ENCODE assay signal across 20 cellular contexts in the genomic region with DNA sequence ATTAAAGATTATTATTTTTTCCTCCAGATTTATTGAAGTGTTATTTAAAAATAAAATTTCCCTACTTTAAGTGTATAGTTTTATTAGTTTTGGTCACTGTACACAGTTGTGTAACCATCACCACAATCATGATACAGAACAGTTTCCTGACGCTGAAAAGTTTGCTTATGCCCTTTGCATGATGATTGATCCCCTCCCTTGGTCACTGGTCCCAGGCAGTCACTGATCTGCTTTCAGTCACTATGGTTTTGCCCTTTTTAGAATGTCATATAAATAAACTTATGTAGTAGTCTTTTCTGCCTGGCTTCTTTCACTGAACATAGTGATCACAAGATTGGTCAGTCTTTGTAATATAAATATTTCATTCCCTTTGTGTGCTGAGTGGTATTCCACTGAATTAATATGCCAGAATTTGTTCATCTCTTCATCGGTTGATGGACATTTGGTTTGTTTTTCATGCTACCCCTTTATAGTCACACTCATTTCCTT.
DNase-seq lines count a peak whose midpoint lies in the region; ATAC-seq and TF ChIP-seq lines count a peak whose summit lies in the region.
"Had no signal": no experiment of that assay in that cellular context is flagged by ENCODE, and none has a peak within 500 bp of the region (broad histone marks: within the 10 kb centered on the region; RNA-seq: fewer than 3 reads in every experiment).

No MANE protein-coding gene starts in this region.

- H3K9me3 Mint-ChIP-seq in chondrocyte (ENCODE audit: low read depth) (no peaks in the 10 kb centered on the region), nephron (no peaks in the 10 kb centered on the region)
- no peaks in the 10 kb centered on the region for H3K9me3 Mint-ChIP-seq in CD8-positive, alpha-beta memory T cell
- H3K9me3 Mint-ChIP-seq: activated CD4-positive, alpha-beta memory T cell treated with anti-CD3 and anti-CD28 coated beads for 36 hours; immature natural killer cell had no signal

- peak overlapping the region; percentile 83; the same call in 1 of the 2 replicates for H3K23ac ChIP-seq in IMR-90 (ENCODE audit: low read depth, low read length)

- H3K9me1 ChIP-seq in IMR-90 (ENCODE audit: insufficient read depth, low read length): no peaks in the 10 kb centered on the region; the same call in 1 of the 2 replicates

- peak overlapping the region; percentile 93 for H2BK120ac ChIP-seq in IMR-90 (ENCODE audit: low read depth, low read length)

- peak overlapping the region; percentile 92 for H2BK20ac ChIP-seq in IMR-90 (ENCODE audit: low read depth, low read length)

- intact Hi-C loops in IMR-90 (cut with micrococcal nuclease): no loop called here

- peaks cover 0 to 13% of the 10 kb centered on the region in 2 experiments; a peak in 2 of 4 replicates for H3K79me1 ChIP-seq in IMR-90 (ENCODE audit: low read depth in 1 of 2, low read length in 2 of 2)

- no peak for ATAC-seq in IMR-90 (ENCODE audit: low read depth)
- ATAC-seq: K562; stimulated activated naive CD8-positive, alpha-beta T cell treated with anti-CD3 and anti-CD28 coated beads, Interleukin-15, Interleukin-2, amounts not matched to agents 100 U/mL and 50 U/mL, for 24 hours had no signal

- H3K4me1 Mint-ChIP-seq in chondrocyte (ENCODE audit: low read depth) (peaks cover 56% of the 10 kb centered on the region), nephron (peaks cover 38% of the 10 kb centered on the region)
- H3K4me1 Mint-ChIP-seq in CD8-positive, alpha-beta memory T cell: no peaks in the 10 kb centered on the region
- H3K4me1 Mint-ChIP-seq: immature natural killer cell had no signal

- H3K27me3 Mint-ChIP-seq in chondrocyte (ENCODE audit: low read depth) (no peaks in the 10 kb centered on the region), nephron (ENCODE audit: low read depth) (no peaks in the 10 kb centered on the region)
- H3K27me3 Mint-ChIP-seq in CD8-positive, alpha-beta memory T cell: peaks cover 0 to 1% of the 10 kb centered on the region in 2 donors
- H3K27me3 Mint-ChIP-seq: activated CD4-positive, alpha-beta memory T cell treated with anti-CD3 and anti-CD28 coated beads for 36 hours had no signal

- peak overlapping the region; percentile 81; the same call in 2 of the 3 replicates for H2BK15ac ChIP-seq in IMR-90 (ENCODE audit: low read depth, low read length)

- H3K18ac ChIP-seq in IMR-90 (ENCODE audit: low read depth, low read length): peak overlapping the region; percentile 98

- H3K27ac Mint-ChIP-seq in chondrocyte (ENCODE audit: unreplicated experiment) (peak overlapping the region; percentile 76), nephron (peak overlapping the region; percentile 67 to 92 (median 92))
- H3K27ac Mint-ChIP-seq in CD8-positive, alpha-beta memory T cell: peak overlapping the region in 2 of 8 donors; percentile 20 to 48
- H3K27ac Mint-ChIP-seq: activated CD4-positive, alpha-beta memory T cell treated with anti-CD3 and anti-CD28 coated beads for 36 hours; immature natural killer cell had no signal

- peak overlapping the region; percentile 87 for H3K14ac ChIP-seq in IMR-90 (replicated peaks; ENCODE audit: low read depth, low read length)

- H3K36me3 Mint-ChIP-seq in chondrocyte (ENCODE audit: low read depth): peaks cover 12% of the 10 kb centered on the region
- peaks cover 53% of the 10 kb centered on the region for H3K36me3 Mint-ChIP-seq in nephron (ENCODE audit: low read depth)
- H3K36me3 Mint-ChIP-seq in CD8-positive, alpha-beta memory T cell: peaks cover 3 to 41% (median 11%) of the 10 kb centered on the region in 3 donors

- peak overlapping the region; percentile 64 for H3K9ac ChIP-seq in IMR-90 (ENCODE audit: low read depth, low read length)
- H3K9ac ChIP-seq in stomach smooth muscle (ENCODE audit: low read length in 2 of 2): peak overlapping the region in 1 of 2 donors; percentile 42

- TF ChIP-seq CTCF in IMR-90 (conservative IDR thresholded peaks at IDR 0.05; ENCODE audit: low read depth, low read length) (no peak), chondrocyte (IDR thresholded peaks at IDR 0.05) (no peak), nephron (IDR thresholded peaks at IDR 0.05; ENCODE audit: unreplicated experiment in 3 of 3) (no peak)

- peak overlapping the region; percentile 92 for H4K91ac ChIP-seq in IMR-90 (ENCODE audit: insufficient read depth, low read depth, low read length)

- peak overlapping the region; percentile 99 for H2BK5ac ChIP-seq in IMR-90 (ENCODE audit: low read depth, low read length, poor library complexity, severe bottlenecking)

- no CpG with 5 or more reads among the region's 2 CpGs for WGBS in IMR-90 (ENCODE audit: extremely low coverage in 2 of 2, insufficient read length in 1 of 2), 2 experiments

- no peak for DNase-seq in IMR-90
- no peak for DNase-seq in chondrocyte (ENCODE audit: low spot score)
- DNase-seq in CD8-positive, alpha-beta memory T cell: no peak
- DNase-seq in EL: no peak
- DNase-seq in GM19238 (ENCODE audit: insufficient read length, low spot score): no peak
- no peak for DNase-seq in A172 (ENCODE audit: low spot score)
- DNase-seq: activated CD4-positive, alpha-beta memory T cell treated with anti-CD3 and anti-CD28 coated beads for 36 hours; activated CD4-positive, CD25-positive, alpha-beta regulatory T cell; activated gamma-delta T cell; BE2C; effector CD4-positive, alpha-beta T cell; GOT3; immature natural killer cell; ovary; stimulated activated CD4-positive, alpha-beta T cell treated with anti-CD3 and anti-CD28 coated beads, Interleukin-2, amount 100 ng/mL, for 24 hours; stimulated activated naive CD8-positive, alpha-beta T cell treated with anti-CD3 and anti-CD28 coated beads, Interleukin-15, Interleukin-2, amounts not matched to agents 100 U/mL and 50 U/mL, for 24 hours; T-helper 9 cell had no signal

- H3K36me3 ChIP-seq in IMR-90 (ENCODE audit: control insufficient read depth, insufficient read depth, low read length) (peaks cover 16% of the 10 kb centered on the region), stomach smooth muscle (ENCODE audit: control insufficient read depth in 2 of 2, insufficient read depth in 2 of 2, low read length in 2 of 2) (peaks cover 0 to 12% of the 10 kb centered on the region in 2 donors)
- no peaks in the 10 kb centered on the region for H3K36me3 ChIP-seq in CD8-positive, alpha-beta memory T cell (ENCODE audit: insufficient read depth, low read length)
- H3K36me3 ChIP-seq: BE2C, ovary had no signal

- H3K9me3 ChIP-seq in IMR-90 (ENCODE audit: control insufficient read depth, insufficient read depth, low read length) (peaks cover 2% of the 10 kb centered on the region; the same call in 1 of the 2 replicates), stomach smooth muscle (ENCODE audit: control insufficient read depth in 2 of 2, low read length in 2 of 2) (no peaks in the 10 kb centered on the region)
- H3K9me3 ChIP-seq in CD8-positive, alpha-beta memory T cell (ENCODE audit: low read length): no peaks in the 10 kb centered on the region
- H3K9me3 ChIP-seq: BE2C, ovary had no signal

- POLR2A ChIA-PET in IMR-90 (lab: Charles Lee; ENCODE audit: unreplicated experiment): no interaction called here
- POLR2A ChIA-PET in CD8-positive, alpha-beta memory T cell (lab: Charles Lee): no interaction called here

- no peak overlapping the region for H3K4me3 ChIP-seq in IMR-90 (ENCODE audit: insufficient read depth, low read depth, low read length)
- H3K4me3 ChIP-seq in stomach smooth muscle (ENCODE audit: low read length in 2 of 2): no peak overlapping the region
- H3K4me3 ChIP-seq in CD8-positive, alpha-beta memory T cell (ENCODE audit: low read length): no peak overlapping the region
- H3K4me3 ChIP-seq: K562, ovary had no signal

- H3K27me3 ChIP-seq in IMR-90 (ENCODE audit: control insufficient read depth, insufficient read depth, low read length) (no peaks in the 10 kb centered on the region), stomach smooth muscle (ENCODE audit: control insufficient read depth in 1 of 2, insufficient read depth in 2 of 2, low read length in 2 of 2) (no peaks in the 10 kb centered on the region)
- no peaks in the 10 kb centered on the region for H3K27me3 ChIP-seq in CD8-positive, alpha-beta memory T cell (ENCODE audit: insufficient read depth, low read length, poor library complexity, severe bottlenecking)
- H3K27me3 ChIP-seq: BE2C, ovary had no signal

- H4K8ac ChIP-seq in IMR-90 (ENCODE audit: low read depth in 2 of 2, low read length in 2 of 2): peak overlapping the region; percentile 37 to 93; a peak in 3 of 4 replicates

- peak overlapping the region; percentile 92 for H3K4ac ChIP-seq in IMR-90 (ENCODE audit: low read depth, low read length)

- H3K4me1 ChIP-seq in IMR-90 (ENCODE audit: control insufficient read depth, insufficient read depth, low read length) (peaks cover 19% of the 10 kb centered on the region), stomach smooth muscle (ENCODE audit: control insufficient read depth, insufficient read depth, low read length) (peaks cover 20% of the 10 kb centered on the region)
- H3K4me1 ChIP-seq in CD8-positive, alpha-beta memory T cell (ENCODE audit: insufficient read depth, low read length): no peaks in the 10 kb centered on the region
- H3K4me1 ChIP-seq: BE2C had no signal

- CTCF ChIA-PET in IMR-90 (lab: Yijun Ruan, JAX): interaction anchor here (1.0 kb wide), 1 partner anchor 49 kb away, joined by 3 read pairs; no protein-coding TSS in a partner anchor
- CTCF ChIA-PET in CD8-positive, alpha-beta memory T cell (lab: Charles Lee): no interaction called here

- H2AK9ac ChIP-seq in IMR-90 (replicated peaks; ENCODE audit: low read depth, low read length, poor library complexity): no peak overlapping the region

- dilution Hi-C loops in IMR-90 (cut with HindIII; ENCODE audit: low sequenced_read_pairs, unreplicated experiment): no loop called here

- H3K4me3 Mint-ChIP-seq in chondrocyte (ENCODE audit: unreplicated experiment): no peak overlapping the region
- no peak overlapping the region for H3K4me3 Mint-ChIP-seq in nephron
- no peak overlapping the region for H3K4me3 Mint-ChIP-seq in CD8-positive, alpha-beta memory T cell
- H3K4me3 Mint-ChIP-seq: activated CD4-positive, alpha-beta memory T cell treated with anti-CD3 and anti-CD28 coated beads for 36 hours; immature natural killer cell had no signal

- no peak for TF ChIP-seq RAD21 in IMR-90 (IDR thresholded peaks at IDR 0.05; ENCODE audit: low read length)

- H2AK5ac ChIP-seq in IMR-90 (ENCODE audit: low read depth, low read length): peak overlapping the region; percentile 95; the same call in 1 of the 2 replicates

- in situ Hi-C loops in IMR-90 (cut with MboI; ENCODE audit: low sequenced_read_pairs): no loop called here

- peak overlapping the region; percentile 96 for H4K5ac ChIP-seq in IMR-90 (ENCODE audit: low read depth, low read length)

- H2AFZ ChIP-seq in IMR-90 (replicated peaks; ENCODE audit: low read length, poor library complexity): no peak overlapping the region

- H3K56ac ChIP-seq in IMR-90 (ENCODE audit: extremely low read depth, insufficient read depth, low read length): 0 out of 2 replicates have a peak overlapping the region, but pooled peaks have one; percentile 63

- no peaks in the 10 kb centered on the region for H4K20me1 ChIP-seq in IMR-90 (ENCODE audit: insufficient read depth, low read length)

- TF ChIP-seq POLR2A in IMR-90 (IDR thresholded peaks at IDR 0.05; ENCODE audit: low read depth, low read length): no peak

- no TSS peak for BruUV-seq in IMR-90 (replicated peaks; lab: Mats Ljungman, UMichigan)

- H3K27ac ChIP-seq in IMR-90 (ENCODE audit: insufficient read depth, low read length) (peak overlapping the region; percentile 98), stomach smooth muscle (ENCODE audit: low read length) (peak overlapping the region; percentile 62)
- H3K27ac ChIP-seq in CD8-positive, alpha-beta memory T cell (ENCODE audit: low read depth, low read length): no peak overlapping the region
- H3K27ac ChIP-seq: ovary had no signal

- H3K4me2 ChIP-seq in IMR-90 (ENCODE audit: low read depth, low read length): 0 out of 2 replicates have a peak overlapping the region, but pooled peaks have one; percentile 4
